Comparison of ENCODE assay signal across 8 cellular contexts in the genomic region with DNA sequence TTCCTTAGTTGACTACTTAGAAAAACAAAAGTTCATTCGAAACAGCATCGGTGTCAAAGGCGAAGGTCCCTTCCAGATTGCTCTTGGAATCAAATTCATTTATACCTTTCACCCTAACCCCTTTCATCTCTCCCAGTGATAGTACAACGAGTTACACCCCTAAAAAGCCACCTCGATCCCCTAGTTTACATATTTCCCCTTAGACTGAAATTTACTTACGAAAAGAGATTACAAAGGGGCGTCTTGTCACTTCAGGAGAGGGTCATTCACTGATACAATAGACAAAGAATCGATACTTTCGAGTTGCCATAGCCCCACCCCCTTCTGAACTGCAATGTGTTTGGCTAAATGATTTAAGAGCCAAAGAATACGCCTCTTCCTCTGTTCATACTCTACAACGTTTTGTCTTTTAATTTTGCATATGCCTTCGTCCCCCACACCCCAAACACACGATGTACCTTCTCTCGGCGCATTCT.
DNase-seq lines count a peak whose midpoint lies in the region; TF ChIP-seq lines count a peak whose summit lies in the region.

No MANE protein-coding gene starts in this region.

- H3K4me1 ChIP-seq in mononuclear cell (ENCODE audit: insufficient read depth, low read length), result peaks cover 23% of the 10 kb centered on the region

- DNase-seq in GM10266 (ENCODE audit: extremely low spot score) (peak; percentile 32), astrocyte of the cerebellum (ENCODE audit: low read depth) (no peak), inferior parietal cortex (ENCODE audit: extremely low spot score) (no peak), retina (no peak), epidermal melanocyte (ENCODE audit: insufficient read length, low spot score) (no peak), activated gamma-delta T cell treated with Interleukin-2 at 50 U/mL for 16 hours (no peak)
- peak; percentile 36 for DNase-seq in Jurkat, Clone E6-1 (ENCODE audit: low read depth, low spot score)

- no peaks in the 10 kb centered on the region for H3K9me3 ChIP-seq in mononuclear cell (ENCODE audit: low read depth, low read length)

- TF ChIP-seq CTCF in GM10266 (IDR thresholded peaks at IDR 0.05; ENCODE audit: control insufficient read depth, insufficient read depth, low read depth, missing control alignments) (no peak), astrocyte of the cerebellum (IDR thresholded peaks at IDR 0.05; ENCODE audit: low read depth, low read length, missing control alignments) (no peak)

- peak overlapping the region; percentile 69 for H3K4me3 ChIP-seq in Jurkat, Clone E6-1 (ENCODE audit: low read length)
- H3K4me3 ChIP-seq in astrocyte of the cerebellum (ENCODE audit: low read depth, low read length), result peak overlapping the region; percentile 59
- H3K4me3 ChIP-seq in mononuclear cell (ENCODE audit: low read length), result peak overlapping the region; percentile 40

- in situ Hi-C loops in astrocyte of the cerebellum (cut with HindIII; ENCODE audit: low sequenced_read_pairs), result no loop called here

- peaks cover 43% of the 10 kb centered on the region for H3K27me3 ChIP-seq in mononuclear cell (ENCODE audit: insufficient read depth, low read length)

Comparison
In these comparisons a context has a peak if more than half of its experiments do, and no peak if none do; other contexts are left out.
1. DNase-seq: peak in GM10266 (single experiment) and Jurkat, Clone E6-1 (single experiment); none in astrocyte of the cerebellum (single experiment), inferior parietal cortex (single experiment), retina (single experiment), epidermal melanocyte (single experiment) and activated gamma-delta T cell treated with Interleukin-2 at 50 U/mL for 16 hours (single experiment).
2. Peak in every context shown above with its lines, with median percentiles within 50 percentile points of each other: H3K4me3 ChIP-seq.